ENCODE assay signal across 7 cellular contexts in genomic region chr14:24215495-24216344, GRCh38.
DNase-seq lines count a peak whose midpoint lies in the region; ATAC-seq and TF ChIP-seq lines count a peak whose summit lies in the region.

Gene MDP1 (minus strand): TSS chr14:24216066. CDS start chr14:24215955, 111 bp downstream.

- no peaks in the 10 kb centered on the region for H3K27me3 ChIP-seq in iPS DF 6.9 (ENCODE audit: control insufficient read depth, insufficient read depth, low read length)

- peak within 1 kb of the TSS; percentile 62 for H3K4me3 ChIP-seq in astrocyte of the spinal cord (ENCODE audit: low read depth, low read length)
- peak within 1 kb of the TSS; percentile 46 for H3K4me3 ChIP-seq in iPS DF 6.9 (ENCODE audit: low read length)
- H3K4me3 ChIP-seq in skeletal muscle cell (ENCODE audit: low read depth, low read length) = peak within 1 kb of the TSS; percentile 77

- peak; percentile 70 for TF ChIP-seq CTCF in astrocyte of the spinal cord (IDR thresholded peaks at IDR 0.05; ENCODE audit: low read depth, low read length)

- ATAC-seq in GM18508 (IDR thresholded peaks at IDR 0.05; ENCODE audit: insufficient read depth, unreplicated experiment) (peak; percentile 50), HG02981 (IDR thresholded peaks at IDR 0.05; ENCODE audit: unreplicated experiment) (peak; percentile 52)

- H3K9me3 ChIP-seq in iPS DF 6.9 (ENCODE audit: control insufficient read depth, insufficient read depth, low read length) = no peaks in the 10 kb centered on the region

- in situ Hi-C loops in astrocyte of the spinal cord (cut with HindIII; ENCODE audit: low sequenced_read_pairs) = no loop called here

- H3K4me1 ChIP-seq in iPS DF 6.9 (ENCODE audit: control insufficient read depth, insufficient read depth, low read length) = peaks cover 2% of the 10 kb centered on the region; the same call in 1 of the 2 replicates

- peaks cover 2% of the 10 kb centered on the region; the same call in 1 of the 2 replicates for H3K36me3 ChIP-seq in iPS DF 6.9 (ENCODE audit: control insufficient read depth, insufficient read depth, low read length)

- peak; percentile 91 for DNase-seq in NCI-H2029 (lab: John Stamatoyannopoulos, UW)
- peak; percentile 30 for DNase-seq in T1000 (lab: John Stamatoyannopoulos, UW)
- DNase-seq in astrocyte of the spinal cord (ENCODE audit: low read depth, low spot score) = peak; percentile 89
- DNase-seq in iPS DF 6.9 (ENCODE audit: low read depth, low spot score) = peak; percentile 82
- DNase-seq in skeletal muscle cell (ENCODE audit: low read depth) = peak; percentile 54

- H3K27ac ChIP-seq in iPS DF 6.9 (ENCODE audit: low read length) = no peak within 1 kb of the TSS

- WGBS in iPS DF 6.9 (ENCODE audit: insufficient coverage, insufficient read length) = no CpG with 5 or more reads among the region's 40 CpGs

Comparison
In these comparisons a context has a peak if more than half of its experiments do, and no peak if none do; other contexts are left out.
1. DNase-seq: peak in every context shown above with its lines; median percentile 91 in NCI-H2029; 89 in astrocyte of the spinal cord; 82 in iPS DF 6.9; 54 in skeletal muscle cell; 30 in T1000.